1 cellular context compared by ENCODE assay signal in the genomic region with DNA sequence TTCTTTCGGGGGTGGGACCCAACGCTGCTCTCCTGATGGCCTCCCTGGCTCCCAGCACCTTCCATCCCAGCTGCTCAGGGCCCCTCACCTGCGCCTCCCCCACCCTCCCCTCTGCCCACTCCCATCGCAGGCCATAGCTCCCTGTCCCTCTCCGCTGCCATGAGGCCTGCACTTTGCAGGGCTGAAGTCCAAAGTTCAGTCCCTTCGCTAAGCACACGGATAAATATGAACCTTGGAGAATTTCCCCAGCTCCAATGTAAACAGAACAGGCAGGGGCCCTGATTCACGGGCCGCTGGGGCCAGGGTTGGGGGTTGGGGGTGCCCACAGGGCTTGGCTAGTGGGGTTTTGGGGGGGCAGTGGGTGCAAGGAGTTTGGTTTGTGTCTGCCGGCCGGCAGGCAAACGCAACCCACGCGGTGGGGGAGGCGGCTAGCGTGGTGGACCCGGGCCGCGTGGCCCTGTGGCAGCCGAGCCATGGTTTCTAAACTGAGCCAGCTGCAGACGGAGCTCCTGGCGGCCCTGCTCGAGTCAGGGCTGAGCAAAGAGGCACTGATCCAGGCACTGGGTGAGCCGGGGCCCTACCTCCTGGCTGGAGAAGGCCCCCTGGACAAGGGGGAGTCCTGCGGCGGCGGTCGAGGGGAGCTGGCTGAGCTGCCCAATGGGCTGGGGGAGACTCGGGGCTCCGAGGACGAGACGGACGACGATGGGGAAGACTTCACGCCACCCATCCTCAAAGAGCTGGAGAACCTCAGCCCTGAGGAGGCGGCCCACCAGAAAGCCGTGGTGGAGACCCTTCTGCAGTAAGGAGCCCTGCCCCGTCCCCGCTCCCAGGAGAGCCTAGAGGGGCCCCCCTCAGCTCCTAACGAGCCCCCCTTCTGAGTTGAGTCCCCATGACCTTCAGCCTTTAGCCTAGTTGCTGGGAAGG.
TF ChIP-seq lines count a peak whose summit lies in the region.

A gene with protein sequence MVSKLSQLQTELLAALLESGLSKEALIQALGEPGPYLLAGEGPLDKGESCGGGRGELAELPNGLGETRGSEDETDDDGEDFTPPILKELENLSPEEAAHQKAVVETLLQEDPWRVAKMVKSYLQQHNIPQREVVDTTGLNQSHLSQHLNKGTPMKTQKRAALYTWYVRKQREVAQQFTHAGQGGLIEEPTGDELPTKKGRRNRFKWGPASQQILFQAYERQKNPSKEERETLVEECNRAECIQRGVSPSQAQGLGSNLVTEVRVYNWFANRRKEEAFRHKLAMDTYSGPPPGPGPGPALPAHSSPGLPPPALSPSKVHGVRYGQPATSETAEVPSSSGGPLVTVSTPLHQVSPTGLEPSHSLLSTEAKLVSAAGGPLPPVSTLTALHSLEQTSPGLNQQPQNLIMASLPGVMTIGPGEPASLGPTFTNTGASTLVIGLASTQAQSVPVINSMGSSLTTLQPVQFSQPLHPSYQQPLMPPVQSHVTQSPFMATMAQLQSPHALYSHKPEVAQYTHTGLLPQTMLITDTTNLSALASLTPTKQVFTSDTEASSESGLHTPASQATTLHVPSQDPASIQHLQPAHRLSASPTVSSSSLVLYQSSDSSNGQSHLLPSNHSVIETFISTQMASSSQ (plus strand): TSS at position 248 of the 924 bp plus-strand sequence. CDS start 226 bp downstream, at position 474.

TF ChIP-seq in H1, 55 proteins besides CTCF, POLR2A, EP300 and RAD21 (continued from another document):
- TF ChIP-seq EZH2 (IDR thresholded peaks at IDR 0.05; ENCODE audit: low read depth, low read length, severe bottlenecking) (no peak), TEAD4 (IDR thresholded peaks at IDR 0.05; ENCODE audit: low read depth, low read length) (no peak), CHD2 (IDR thresholded peaks at IDR 0.05; ENCODE audit: low read length) (no peak), CEBPB (IDR thresholded peaks at IDR 0.05; ENCODE audit: low read depth, low read length) (no peak), POU5F1 (IDR thresholded peaks at IDR 0.05; ENCODE audit: low read depth, low read length) (no peak), SIRT6 (IDR thresholded peaks at IDR 0.05; ENCODE audit: low read length) (no peak), CHD1 (IDR thresholded peaks at IDR 0.05; ENCODE audit: low read depth, low read length) (no peak), EGR1 (IDR thresholded peaks at IDR 0.05; ENCODE audit: borderline replicate concordance, low read depth, low read length) (no peak), E2F6 (IDR thresholded peaks at IDR 0.05) (no peak)
- TF ChIP-seq, protein P1, sequence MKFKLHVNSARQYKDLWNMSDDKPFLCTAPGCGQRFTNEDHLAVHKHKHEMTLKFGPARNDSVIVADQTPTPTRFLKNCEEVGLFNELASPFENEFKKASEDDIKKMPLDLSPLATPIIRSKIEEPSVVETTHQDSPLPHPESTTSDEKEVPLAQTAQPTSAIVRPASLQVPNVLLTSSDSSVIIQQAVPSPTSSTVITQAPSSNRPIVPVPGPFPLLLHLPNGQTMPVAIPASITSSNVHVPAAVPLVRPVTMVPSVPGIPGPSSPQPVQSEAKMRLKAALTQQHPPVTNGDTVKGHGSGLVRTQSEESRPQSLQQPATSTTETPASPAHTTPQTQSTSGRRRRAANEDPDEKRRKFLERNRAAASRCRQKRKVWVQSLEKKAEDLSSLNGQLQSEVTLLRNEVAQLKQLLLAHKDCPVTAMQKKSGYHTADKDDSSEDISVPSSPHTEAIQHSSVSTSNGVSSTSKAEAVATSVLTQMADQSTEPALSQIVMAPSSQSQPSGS (IDR thresholded peaks at IDR 0.05; ENCODE audit: low read length): no peak
- TF ChIP-seq, protein P2, sequence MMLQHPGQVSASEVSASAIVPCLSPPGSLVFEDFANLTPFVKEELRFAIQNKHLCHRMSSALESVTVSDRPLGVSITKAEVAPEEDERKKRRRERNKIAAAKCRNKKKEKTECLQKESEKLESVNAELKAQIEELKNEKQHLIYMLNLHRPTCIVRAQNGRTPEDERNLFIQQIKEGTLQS (IDR thresholded peaks at IDR 0.05; ENCODE audit: insufficient read depth, low read depth, low read length): no peak
- TF ChIP-seq, protein P3, sequence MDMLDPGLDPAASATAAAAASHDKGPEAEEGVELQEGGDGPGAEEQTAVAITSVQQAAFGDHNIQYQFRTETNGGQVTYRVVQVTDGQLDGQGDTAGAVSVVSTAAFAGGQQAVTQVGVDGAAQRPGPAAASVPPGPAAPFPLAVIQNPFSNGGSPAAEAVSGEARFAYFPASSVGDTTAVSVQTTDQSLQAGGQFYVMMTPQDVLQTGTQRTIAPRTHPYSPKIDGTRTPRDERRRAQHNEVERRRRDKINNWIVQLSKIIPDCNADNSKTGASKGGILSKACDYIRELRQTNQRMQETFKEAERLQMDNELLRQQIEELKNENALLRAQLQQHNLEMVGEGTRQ (IDR thresholded peaks at IDR 0.05; ENCODE audit: low read length): no peak
TF ChIP-seq in H1: peak in this region for 0.
